24 cellular contexts compared by ENCODE assay signal in the genomic region with DNA sequence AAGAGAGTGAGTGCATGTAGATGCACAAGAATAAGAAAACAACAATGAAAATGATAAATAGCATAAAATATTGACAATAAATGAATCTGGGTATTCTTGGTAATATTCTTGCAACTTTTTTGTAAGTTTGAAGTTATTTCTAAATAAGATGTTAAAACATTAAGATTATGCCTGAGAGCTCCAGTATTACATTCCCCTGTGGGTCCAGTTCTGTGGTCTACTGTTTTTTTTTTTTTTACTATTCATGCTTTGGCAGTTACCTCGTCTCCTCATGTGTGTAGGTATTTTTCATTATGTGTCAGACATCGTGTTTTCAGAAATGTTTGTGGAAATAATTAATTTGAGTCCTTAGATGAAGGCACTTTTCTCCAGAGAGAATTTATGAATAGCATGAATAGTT.
"Had no signal": no experiment of that assay in that cellular context is flagged by ENCODE, and none has a peak within 500 bp of the region (broad histone marks: within the 10 kb centered on the region; RNA-seq: fewer than 3 reads in every experiment).

No MANE protein-coding gene starts in this region.

- H3K36me3 ChIP-seq: stomach, suprapubic skin, thoracic aorta, thyroid gland, tibial artery, tibial nerve, transverse colon, upper lobe of left lung, upper lobe of right lung, uterus, vagina had no signal

- DNase-seq: stimulated activated CD4-positive, alpha-beta T cell treated with anti-CD3 and anti-CD28 coated beads, Interleukin-2, amount 100 ng/mL, for 48 hours; stimulated activated CD4-positive, alpha-beta T cell treated with anti-CD3 and anti-CD28 coated beads, Interleukin-4, amount 100 ng/mL, for 1 hour; stimulated activated CD4-positive, alpha-beta T cell treated with anti-CD3 and anti-CD28 coated beads, Interleukin-4, amount 100 ng/mL, for 24 hours; stimulated activated CD4-positive, alpha-beta T cell treated with anti-CD3 and anti-CD28 coated beads, Interleukin-4, amount 100 ng/mL, for 4 hours; stimulated activated CD8-positive, alpha-beta memory T cell treated with anti-CD3 and anti-CD28 coated beads, Interleukin-4, amount 100 ng/mL, for 48 hours; stimulated activated naive B cell treated with anti-CD40 and anti-IgM and Interleukin-4, amounts not matched to agents 10 μg/mL and 1 μg/mL and 100 μg/mL, for 72 hours; stimulated activated naive CD4-positive, alpha-beta T cell; stimulated activated naive CD4-positive, alpha-beta T cell treated with Interleukin-2 at 50 U/mL for 16 hours; stimulated activated naive CD8-positive, alpha-beta T cell treated with anti-CD3 and anti-CD28 coated beads, Interleukin-15, amount 100 ng/mL, for 72 hours; stimulated activated naive CD8-positive, alpha-beta T cell treated with anti-CD3 and anti-CD28 coated beads, Interleukin-15, Interleukin-2, amounts not matched to agents 100 U/mL and 50 U/mL, for 24 hours; stomach; substantia nigra; testis; thyroid gland; tibial artery; transverse colon; trophoblast cell; upper lobe of left lung; upper lobe of right lung; uterus had no signal

- H3K4me1 ChIP-seq: stomach, suprapubic skin, testis, thyroid gland, tibial artery, tibial nerve, transverse colon, upper lobe of left lung, upper lobe of right lung, uterus, vagina had no signal

- H3K27ac ChIP-seq: stomach, suprapubic skin, testis, thoracic aorta, thyroid gland, tibial artery, tibial nerve, transverse colon, upper lobe of left lung, upper lobe of right lung, uterus, vagina had no signal

- H3K4me3 ChIP-seq: stomach, suprapubic skin, testis, thoracic aorta, thyroid gland, tibial artery, tibial nerve, transverse colon, upper lobe of left lung, upper lobe of right lung, uterus, vagina had no signal

- H3K9me3 ChIP-seq: testis, thyroid gland, transverse colon, upper lobe of left lung, uterus, vagina had no signal
